ENCODE assay signal across 21 cellular contexts in the genomic region with DNA sequence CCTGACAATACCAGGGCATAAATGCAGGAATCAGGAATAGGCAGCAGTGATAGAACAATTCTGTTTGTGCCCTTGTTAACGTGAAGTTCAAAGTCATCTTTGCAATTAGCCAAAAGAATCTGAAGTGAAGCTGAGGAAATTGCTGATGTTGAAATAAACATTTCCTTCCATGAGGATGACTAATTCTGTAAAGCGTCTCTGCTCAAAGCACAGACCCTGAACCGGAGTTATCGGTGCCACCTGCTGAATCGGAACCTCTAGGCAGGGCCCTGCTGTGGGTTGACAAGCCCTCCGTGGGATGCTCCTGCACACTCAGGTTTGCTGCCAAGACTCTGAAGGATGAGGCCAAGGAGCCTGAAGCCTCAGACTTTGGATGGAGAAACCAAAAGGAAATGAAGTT. TPM values are rescaled to one million over a fixed set of nuclear protein-coding genes. Genes with fewer than 3 reads are reported as not detected.
DNase-seq lines count a peak whose midpoint lies in the region; ATAC-seq lines count a peak whose summit lies in the region.
"Had no signal": no experiment of that assay in that cellular context is flagged by ENCODE, and none has a peak within 500 bp of the region (broad histone marks: within the 10 kb centered on the region; RNA-seq: fewer than 3 reads in every experiment).

No MANE protein-coding gene starts in this region.

- no peaks in the 10 kb centered on the region for H3K9me3 ChIP-seq in HAP-1
- H3K9me3 ChIP-seq: pancreas, uterus had no signal

- ATAC-seq in activated CD8-positive, alpha-beta memory T cell treated with anti-CD3 and anti-CD28 coated beads, Interleukin-2, amount 10 ng/mL, durations not matched to agents 7 days and 5 days: no peak
- ATAC-seq: activated CD4-positive, CD25-positive, alpha-beta regulatory T cell treated with anti-CD3 and anti-CD28 coated beads, Interleukin-2, amount 50 U/mL, for 24 hours; pancreas had no signal

- H3K27me3 ChIP-seq in HAP-1 (ENCODE audit: low read depth): no peaks in the 10 kb centered on the region
- H3K27me3 ChIP-seq: pancreas, uterus had no signal

- H3K27ac Mint-ChIP-seq in activated CD8-positive, alpha-beta memory T cell treated with anti-CD3 and anti-CD28 coated beads, Interleukin-2, amount 10 ng/mL, durations not matched to agents 7 days and 5 days: no peak overlapping the region
- H3K27ac Mint-ChIP-seq: CD4-positive, CD25-positive, alpha-beta regulatory T cell; T-helper 1 cell treated with Interleukin-12 subunit alpha and Interleukin-12 subunit beta and Interleukin-4 antibody, amounts not matched to agents 30 μg/mL and 1 μg/mL, for 36 hours had no signal

- CTCF ChIA-PET in activated CD8-positive, alpha-beta memory T cell treated with anti-CD3 and anti-CD28 coated beads, Interleukin-2, amount 10 ng/mL, durations not matched to agents 7 days and 5 days (lab: Charles Lee): interaction anchor here (1.1 kb wide), 1 partner anchor 110 kb away, joined by 3 read pairs; no protein-coding TSS in a partner anchor

- no peak overlapping the region for H3K4me3 ChIP-seq in HAP-1
- H3K4me3 ChIP-seq: pancreas, uterus had no signal

- in situ Hi-C loops in HAP-1 (cut with MboI; ENCODE audit: low sequenced_read_pairs): no loop called here

- no peaks in the 10 kb centered on the region for H3K4me1 Mint-ChIP-seq in activated CD8-positive, alpha-beta memory T cell treated with anti-CD3 and anti-CD28 coated beads, Interleukin-2, amount 10 ng/mL, durations not matched to agents 7 days and 5 days

- H3K9me3 Mint-ChIP-seq in activated CD8-positive, alpha-beta memory T cell treated with anti-CD3 and anti-CD28 coated beads, Interleukin-2, amount 10 ng/mL, durations not matched to agents 7 days and 5 days (ENCODE audit: low read depth): no peaks in the 10 kb centered on the region
- H3K9me3 Mint-ChIP-seq: CD4-positive, CD25-positive, alpha-beta regulatory T cell; T-helper 1 cell treated with Interleukin-12 subunit alpha and Interleukin-12 subunit beta and Interleukin-4 antibody, amounts not matched to agents 30 μg/mL and 1 μg/mL, for 36 hours had no signal

- H3K27me3 Mint-ChIP-seq in activated CD8-positive, alpha-beta memory T cell treated with anti-CD3 and anti-CD28 coated beads, Interleukin-2, amount 10 ng/mL, durations not matched to agents 7 days and 5 days: peaks cover 3% of the 10 kb centered on the region

- no peaks in the 10 kb centered on the region for H3K36me3 Mint-ChIP-seq in activated CD8-positive, alpha-beta memory T cell treated with anti-CD3 and anti-CD28 coated beads, Interleukin-2, amount 10 ng/mL, durations not matched to agents 7 days and 5 days
- H3K36me3 Mint-ChIP-seq: CD4-positive, CD25-positive, alpha-beta regulatory T cell had no signal

- H3K4me3 Mint-ChIP-seq in activated CD8-positive, alpha-beta memory T cell treated with anti-CD3 and anti-CD28 coated beads, Interleukin-2, amount 10 ng/mL, durations not matched to agents 7 days and 5 days: no peak overlapping the region
- H3K4me3 Mint-ChIP-seq: CD4-positive, CD25-positive, alpha-beta regulatory T cell; T-helper 1 cell treated with Interleukin-12 subunit alpha and Interleukin-12 subunit beta and Interleukin-4 antibody, amounts not matched to agents 30 μg/mL and 1 μg/mL, for 36 hours had no signal

- H3K36me3 ChIP-seq in HAP-1 (replicated peaks): no peaks in the 10 kb centered on the region
- H3K36me3 ChIP-seq: pancreas, uterus had no signal

- DNase-seq in CD1c-positive myeloid dendritic cell (ENCODE audit: extremely low spot score): peak; percentile 13
- DNase-seq in M059J (ENCODE audit: low read depth): peak; percentile 54
- peak; percentile 21 for DNase-seq in astrocyte of the hippocampus (ENCODE audit: low read depth, low spot score)
- DNase-seq in kidney tubule cell (ENCODE audit: low spot score): peak; percentile 31
- DNase-seq in NCI-H1417 treated with DMSO at 0.1 percent for 48 hours (lab: John Stamatoyannopoulos, UW): no peak
- DNase-seq in activated CD8-positive, alpha-beta memory T cell treated with anti-CD3 and anti-CD28 coated beads, Interleukin-2, amount 10 ng/mL, durations not matched to agents 7 days and 5 days: no peak
- DNase-seq in HAP-1 (ENCODE audit: low spot score in 2 of 2): no peak
- DNase-seq in iPS-NIHi7 (ENCODE audit: extremely low spot score): no peak
- DNase-seq: activated CD8-positive, alpha-beta memory T cell treated with anti-CD3 and anti-CD28 coated beads, Interleukin-2, amount 50 U/mL, for 48 hours; activated naive CD4-positive, alpha-beta T cell treated with anti-CD3 and anti-CD28 coated beads, Interleukin-2, amount 50 U/mL, for 16 hours; CD4-positive, CD25-positive, alpha-beta regulatory T cell; Karpas-422; NCI-H2029 treated with DMSO at 0.1 percent for 48 hours; NCI-H526 treated with DMSO at 0.1 percent for 48 hours; RPMI8226; uterus had no signal

- no peaks in the 10 kb centered on the region for H3K4me1 ChIP-seq in HAP-1
- H3K4me1 ChIP-seq: pancreas, uterus had no signal

RNA-seq across cellular contexts. Expression of gene CDH1, which starts 37.0 kb away (rescaled TPM):
- total RNA-seq in M059J (2014; rRNA removed; shearing (Covaris generic)): 0.05 TPM in 1 of 2 replicates, not detected in the other
- total RNA-seq in activated CD8-positive, alpha-beta memory T cell treated with anti-CD3 and anti-CD28 coated beads, Interleukin-2, amount 10 ng/mL, durations not matched to agents 7 days and 5 days: under 1 TPM; 0.06 to 0.09 TPM
- total RNA-seq: glomerular endothelial cell had no signal

RNA-seq across cellular contexts. Expression of gene CDH3, which starts 55.0 kb away (rescaled TPM):
- 3.1 and 3.9 TPM in 2 replicates for total RNA-seq in M059J (2014; rRNA removed; shearing (Covaris generic))
- under 1 TPM in 1 of 2 experiments, not detected in 1; 0.73 TPM for total RNA-seq in activated CD8-positive, alpha-beta memory T cell treated with anti-CD3 and anti-CD28 coated beads, Interleukin-2, amount 10 ng/mL, durations not matched to agents 7 days and 5 days
- total RNA-seq: cardiac septum had no signal

Comparison
In these comparisons a context has a peak if more than half of its experiments do, and no peak if none do; other contexts are left out.
1. DNase-seq: peak in CD1c-positive myeloid dendritic cell (single experiment), M059J (single experiment), astrocyte of the hippocampus (single experiment) and kidney tubule cell (single experiment); none in NCI-H1417 treated with DMSO at 0.1 percent for 48 hours (single experiment), activated CD8-positive, alpha-beta memory T cell treated with anti-CD3 and anti-CD28 coated beads, Interleukin-2, amount 10 ng/mL, durations not matched to agents 7 days and 5 days (single experiment), HAP-1 (0 of 2) and iPS-NIHi7 (single experiment).